In the genomic region with DNA sequence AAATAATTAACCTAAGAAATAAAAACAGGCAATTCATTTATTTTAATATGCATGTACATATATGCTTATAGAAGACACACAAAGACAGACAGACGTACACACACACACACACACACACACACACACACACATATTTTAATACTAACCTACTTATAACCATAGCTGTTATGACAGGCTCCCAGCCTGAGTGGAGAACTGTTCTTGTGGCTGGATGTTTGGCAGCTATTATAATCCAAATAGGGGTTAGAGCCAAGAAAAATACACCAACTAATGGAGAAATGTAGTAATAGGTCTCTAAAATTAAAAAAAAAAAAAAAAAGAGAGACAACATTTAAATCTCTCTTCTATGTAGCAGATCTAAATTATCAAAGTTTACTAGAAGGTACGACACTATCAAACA, we compare ENCODE assay signal across 18 cellular contexts.
DNase-seq lines count a peak whose midpoint lies in the region; ATAC-seq, FAIRE-seq and TF ChIP-seq lines count a peak whose summit lies in the region.
"Had no signal": no experiment of that assay in that cellular context is flagged by ENCODE, and none has a peak within 500 bp of the region (broad histone marks: within the 10 kb centered on the region; RNA-seq: fewer than 3 reads in every experiment).

No MANE protein-coding gene starts in this region.

- FAIRE-seq in kidney (lab: Jason Lieb, UNC) = no peak

- peak; percentile 87 for ATAC-seq in left lobe of liver
- no peak for ATAC-seq in HG03378 (IDR thresholded peaks at IDR 0.05; ENCODE audit: unreplicated experiment)
- no peak for ATAC-seq in HG03095 (IDR thresholded peaks at IDR 0.05; ENCODE audit: unreplicated experiment)
- ATAC-seq: gastrocnemius medialis had no signal

- no peaks in the 10 kb centered on the region for H3K4me1 ChIP-seq in kidney (ENCODE audit: control insufficient read depth in 1 of 2, insufficient read depth in 1 of 2, low read depth in 1 of 2, low read length in 2 of 2)

- no peak overlapping the region for H3K9ac ChIP-seq in kidney (ENCODE audit: low read length in 2 of 2)

- DNase-seq in AG08395 (ENCODE audit: low spot score) = peak; percentile 19
- DNase-seq in M059J (ENCODE audit: low read depth) = peak; percentile 51
- peak; percentile 68 for DNase-seq in dermis blood vessel endothelial cell
- DNase-seq in left lobe of liver (ENCODE audit: low spot score) = no peak
- DNase-seq in kidney = no peak
- no peak for DNase-seq in caudate nucleus (lab: John Stamatoyannopoulos, UW)
- DNase-seq: activated naive CD4-positive, alpha-beta T cell; effector CD8-positive, alpha-beta T cell; gastrocnemius medialis; immature natural killer cell; KBM-7; NCI-H1417; NCI-H2227 treated with DMSO at 0.1 percent for 48 hours; occipital lobe; stimulated activated naive CD4-positive, alpha-beta T cell; upper lobe of left lung had no signal

- no peaks in the 10 kb centered on the region for H3K36me3 ChIP-seq in kidney (ENCODE audit: control insufficient read depth in 1 of 2, insufficient read depth in 2 of 2, low read length in 2 of 2)
- H3K36me3 ChIP-seq: gastrocnemius medialis, upper lobe of left lung had no signal

- H3K27ac ChIP-seq in kidney (ENCODE audit: low read depth in 2 of 2, low read length in 2 of 2) = no peak overlapping the region
- no peak overlapping the region for H3K27ac ChIP-seq in caudate nucleus (ENCODE audit: low read depth, low read length)
- H3K27ac ChIP-seq: gastrocnemius medialis, upper lobe of left lung had no signal

- H3K4me3 ChIP-seq in kidney (ENCODE audit: low read length in 2 of 2) = no peak overlapping the region
- H3K4me3 ChIP-seq: gastrocnemius medialis, upper lobe of left lung had no signal

- H3K9me3 ChIP-seq in kidney (ENCODE audit: control insufficient read depth in 1 of 2, low read length in 2 of 2) = no peaks in the 10 kb centered on the region
- H3K9me3 ChIP-seq: gastrocnemius medialis, upper lobe of left lung had no signal

- TF ChIP-seq CTCF in kidney (IDR thresholded peaks at IDR 0.05; ENCODE audit: borderline replicate concordance, extremely low read depth, insufficient read depth) = no peak

- intact Hi-C loops in kidney (cut with DNase I) = no loop called here

Comparison
In these comparisons a context has a peak if more than half of its experiments do, and no peak if none do; other contexts are left out.
1. DNase-seq: peak in AG08395 (single experiment), M059J (single experiment) and dermis blood vessel endothelial cell (single experiment); none in left lobe of liver (single experiment), kidney (single experiment) and caudate nucleus (0 of 61).